19 cellular contexts compared by ENCODE assay signal in the genomic region with DNA sequence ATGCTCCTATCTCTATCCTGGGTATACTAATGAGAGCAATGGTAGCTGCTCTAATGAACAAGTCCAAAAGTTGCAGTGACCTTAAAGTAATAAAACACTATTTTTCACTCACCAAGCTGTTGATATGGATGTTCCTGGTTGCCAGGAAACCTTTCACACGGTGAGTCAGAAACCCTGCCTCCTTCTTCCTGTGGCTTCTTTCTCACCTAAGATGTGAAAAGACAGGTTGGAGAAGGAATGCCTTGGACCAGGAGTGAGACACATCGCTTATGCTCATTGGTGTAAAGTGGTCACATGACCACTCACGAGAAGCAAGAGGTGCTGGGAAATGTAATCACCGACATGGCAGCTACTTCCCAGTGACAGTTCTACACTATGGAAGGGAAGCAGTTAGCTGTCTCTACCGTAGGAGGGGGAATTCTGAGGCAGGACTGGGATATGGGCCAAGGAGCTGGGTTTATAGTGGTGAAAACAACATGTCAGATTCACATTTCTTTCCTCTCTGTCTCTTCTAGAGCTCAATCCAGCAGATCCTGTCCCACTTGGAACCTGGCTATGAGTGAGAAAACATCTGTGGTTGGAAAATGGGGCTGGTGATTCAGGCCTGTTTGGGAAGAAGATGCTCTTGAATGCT.
DNase-seq lines count a peak whose midpoint lies in the region; ATAC-seq, FAIRE-seq and TF ChIP-seq lines count a peak whose summit lies in the region.
"Had no signal": no experiment of that assay in that cellular context is flagged by ENCODE, and none has a peak within 500 bp of the region (broad histone marks: within the 10 kb centered on the region; RNA-seq: fewer than 3 reads in every experiment).

No MANE protein-coding gene starts in this region.

- peaks cover 4% of the 10 kb centered on the region; the same call in 1 of the 2 replicates for H3K9me3 Mint-ChIP-seq in WTC11
- H3K9me3 Mint-ChIP-seq: nephron progenitor cell; T-helper 1 cell treated with Interleukin-12 subunit alpha and Interleukin-12 subunit beta and Interleukin-4 antibody, amounts not matched to agents 30 μg/mL and 1 μg/mL, for 36 hours had no signal

- H3K27ac Mint-ChIP-seq in WTC11, result no peak overlapping the region
- H3K27ac Mint-ChIP-seq: activated naive CD4-positive, alpha-beta T cell treated with anti-CD3 and anti-CD28 coated beads, Interleukin-2, amount 10 ng/mL, durations not matched to agents 7 days and 5 days; stimulated activated effector memory CD8-positive, alpha-beta T cell treated with anti-CD3 and anti-CD28 coated beads, Interleukin-12 subunit alpha, Interleukin-12 subunit beta, amount 100 ng/mL, for 72 hours; T-helper 1 cell treated with Interleukin-12 subunit alpha and Interleukin-12 subunit beta and Interleukin-4 antibody, amounts not matched to agents 30 μg/mL and 1 μg/mL, for 36 hours had no signal

- no peaks in the 10 kb centered on the region for H3K4me1 ChIP-seq in foreskin keratinocyte
- H3K4me1 ChIP-seq in small intestine (ENCODE audit: control insufficient read depth in 2 of 2, insufficient read depth in 1 of 2, low read depth in 1 of 2, low read length in 1 of 2), result peaks cover 0 to 5% of the 10 kb centered on the region in 2 donors
- H3K4me1 ChIP-seq: right atrium auricular region had no signal

- peak; percentile 39 for DNase-seq in DMS53 (lab: John Stamatoyannopoulos, UW)
- DNase-seq in DMS53 treated with DMSO at 0.1 percent for 48 hours (lab: John Stamatoyannopoulos, UW; ENCODE audit: unreplicated experiment), result no peak
- no peak for DNase-seq in WTC11 (ENCODE audit: low spot score)
- DNase-seq in foreskin keratinocyte, result peak; percentile 80 to 85
- peak; percentile 90 for DNase-seq in small intestine
- no peak for DNase-seq in NCI-H2227 (lab: John Stamatoyannopoulos, UW; ENCODE audit: unreplicated experiment)
- no peak for DNase-seq in NCI-H1092 (lab: John Stamatoyannopoulos, UW)
- DNase-seq in D721Med (ENCODE audit: insufficient read length, low spot score), result no peak
- DNase-seq: activated CD4-positive, CD25-positive, alpha-beta regulatory T cell treated with anti-CD3 and anti-CD28 coated beads, Interleukin-2, amount 50 U/mL, for 72 hours; activated CD8-positive, alpha-beta memory T cell treated with anti-CD3 and anti-CD28 coated beads, Interleukin-2, amount 50 U/mL, for 48 hours; activated naive CD4-positive, alpha-beta T cell treated with anti-CD3 and anti-CD28 coated beads, Interleukin-2, amount 10 ng/mL, durations not matched to agents 7 days and 5 days; caudate nucleus; NCI-H187 treated with DMSO at 0.1 percent for 48 hours; nephron progenitor cell had no signal

- TF ChIP-seq CTCF in WTC11 (IDR thresholded peaks at IDR 0.05), result no peak
- no peak for TF ChIP-seq CTCF in foreskin keratinocyte (conservative IDR thresholded peaks at IDR 0.05)
- no peak for TF ChIP-seq CTCF in D721Med (IDR thresholded peaks at IDR 0.05; ENCODE audit: insufficient read depth, missing control alignments)

- no peak overlapping the region for H3K4me3 ChIP-seq in small intestine (ENCODE audit: low read depth in 1 of 2, low read length in 2 of 2)
- H3K4me3 ChIP-seq: right atrium auricular region had no signal

- no peak overlapping the region for H3K4me3 Mint-ChIP-seq in WTC11
- H3K4me3 Mint-ChIP-seq: activated naive CD4-positive, alpha-beta T cell treated with anti-CD3 and anti-CD28 coated beads, Interleukin-2, amount 10 ng/mL, durations not matched to agents 7 days and 5 days; nephron progenitor cell; stimulated activated effector memory CD8-positive, alpha-beta T cell treated with anti-CD3 and anti-CD28 coated beads, Interleukin-12 subunit alpha, Interleukin-12 subunit beta, amount 100 ng/mL, for 72 hours; T-helper 1 cell treated with Interleukin-12 subunit alpha and Interleukin-12 subunit beta and Interleukin-4 antibody, amounts not matched to agents 30 μg/mL and 1 μg/mL, for 36 hours had no signal

- H3K36me3 Mint-ChIP-seq in WTC11, result no peaks in the 10 kb centered on the region
- H3K36me3 Mint-ChIP-seq: activated naive CD4-positive, alpha-beta T cell treated with anti-CD3 and anti-CD28 coated beads, Interleukin-2, amount 10 ng/mL, durations not matched to agents 7 days and 5 days; stimulated activated effector memory CD8-positive, alpha-beta T cell treated with anti-CD3 and anti-CD28 coated beads, Interleukin-12 subunit alpha, Interleukin-12 subunit beta, amount 100 ng/mL, for 72 hours had no signal

- no peaks in the 10 kb centered on the region for H3K4me1 Mint-ChIP-seq in WTC11
- H3K4me1 Mint-ChIP-seq: activated naive CD4-positive, alpha-beta T cell treated with anti-CD3 and anti-CD28 coated beads, Interleukin-2, amount 10 ng/mL, durations not matched to agents 7 days and 5 days; nephron progenitor cell; stimulated activated effector memory CD8-positive, alpha-beta T cell treated with anti-CD3 and anti-CD28 coated beads, Interleukin-12 subunit alpha, Interleukin-12 subunit beta, amount 100 ng/mL, for 72 hours had no signal

- H3K27me3 ChIP-seq in foreskin keratinocyte (no peaks in the 10 kb centered on the region), small intestine (ENCODE audit: control insufficient read depth in 2 of 2, insufficient read depth in 2 of 2, low read length in 2 of 2) (no peaks in the 10 kb centered on the region)
- H3K27me3 ChIP-seq: right atrium auricular region had no signal

- no peaks in the 10 kb centered on the region for H3K9me3 ChIP-seq in small intestine (ENCODE audit: control insufficient read depth, low read depth)
- H3K9me3 ChIP-seq: right atrium auricular region had no signal

- FAIRE-seq in small intestine (lab: Jason Lieb, UNC), result no peak
- FAIRE-seq in D721Med (lab: Jason Lieb, UNC), result no peak
- FAIRE-seq: endometrium had no signal

- 51 to 61% (median 55%) methylated on average over 5 of the region's 5 CpGs for WGBS in small intestine, 3 donors

- H3K27ac ChIP-seq in foreskin keratinocyte (no peak overlapping the region), small intestine (ENCODE audit: low read depth in 1 of 2, low read length in 1 of 2) (peak overlapping the region in 1 of 2 donors; percentile 45)
- H3K27ac ChIP-seq: 22Rv1, right atrium auricular region had no signal

- no peaks in the 10 kb centered on the region for H3K27me3 Mint-ChIP-seq in WTC11 (ENCODE audit: low read depth)
- H3K27me3 Mint-ChIP-seq: activated naive CD4-positive, alpha-beta T cell treated with anti-CD3 and anti-CD28 coated beads, Interleukin-2, amount 10 ng/mL, durations not matched to agents 7 days and 5 days had no signal

- CTCF ChIA-PET in WTC11 (lab: Charles Lee), result no interaction called here

- POLR2A ChIA-PET in WTC11 (lab: Charles Lee), result no interaction called here

- ATAC-seq in WTC11 (no peak), foreskin keratinocyte (peak; percentile 92)
- ATAC-seq: stimulated activated effector memory CD8-positive, alpha-beta T cell treated with anti-CD3 and anti-CD28 coated beads, Interleukin-12 subunit alpha, Interleukin-12 subunit beta, amount 100 ng/mL, for 72 hours had no signal

- no peaks in the 10 kb centered on the region for H3K36me3 ChIP-seq in small intestine (ENCODE audit: control insufficient read depth in 2 of 2, insufficient read depth in 2 of 2, low read length in 2 of 2)
- H3K36me3 ChIP-seq: right atrium auricular region had no signal

TF ChIP-seq in WTC11, 78 proteins besides CTCF, POLR2A, EP300 and RAD21:
- TF ChIP-seq, protein P1, sequence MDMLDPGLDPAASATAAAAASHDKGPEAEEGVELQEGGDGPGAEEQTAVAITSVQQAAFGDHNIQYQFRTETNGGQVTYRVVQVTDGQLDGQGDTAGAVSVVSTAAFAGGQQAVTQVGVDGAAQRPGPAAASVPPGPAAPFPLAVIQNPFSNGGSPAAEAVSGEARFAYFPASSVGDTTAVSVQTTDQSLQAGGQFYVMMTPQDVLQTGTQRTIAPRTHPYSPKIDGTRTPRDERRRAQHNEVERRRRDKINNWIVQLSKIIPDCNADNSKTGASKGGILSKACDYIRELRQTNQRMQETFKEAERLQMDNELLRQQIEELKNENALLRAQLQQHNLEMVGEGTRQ (CRISPR knock-in tag; IDR thresholded peaks at IDR 0.05), result peak; percentile 43; the same call in 1 of the 2 replicates
- no peak for TF ChIP-seq FOXJ3 (CRISPR knock-in tag; IDR thresholded peaks at IDR 0.05; ENCODE audit: borderline replicate concordance)

Comparison
In these comparisons a context has a peak if more than half of its experiments do, and no peak if none do; other contexts are left out.
1. DNase-seq: peak in DMS53 (single experiment), foreskin keratinocyte (2 of 2) and small intestine (single experiment); none in DMS53 treated with DMSO at 0.1 percent for 48 hours (single experiment), WTC11 (single experiment), NCI-H2227 (single experiment), NCI-H1092 (single experiment) and D721Med (single experiment).